Comparison of ENCODE assay signal across 1 cellular context in genomic region chr17:27569257-27569722, GRCh38.
TF ChIP-seq lines count a peak whose summit lies in the region.

No MANE protein-coding gene starts in this region.

TF ChIP-seq in HepG2, 621 proteins besides CTCF, POLR2A, EP300 and RAD21 (continued from another document):
- TF ChIP-seq ZNF704 (CRISPR knock-in tag; IDR thresholded peaks at IDR 0.05; ENCODE audit: borderline replicate concordance), result no peak
- no peak for TF ChIP-seq BRF2 (CRISPR knock-in tag; IDR thresholded peaks at IDR 0.05)
- TF ChIP-seq HDAC6 (IDR thresholded peaks at IDR 0.05; ENCODE audit: low read depth, low read length), result no peak
- no peak for TF ChIP-seq ZMYM2 (CRISPR knock-in tag; IDR thresholded peaks at IDR 0.05)
- no peak; the same call in 1 of the 2 replicates for TF ChIP-seq ZNF687 (CRISPR knock-in tag; IDR thresholded peaks at IDR 0.05)
- no peak for TF ChIP-seq ZFP36 (IDR thresholded peaks at IDR 0.05; ENCODE audit: borderline replicate concordance, low read depth, low read length, partially characterized antibody)
- TF ChIP-seq TSC22D2 (CRISPR knock-in tag; IDR thresholded peaks at IDR 0.05; ENCODE audit: borderline replicate concordance), result no peak
- no peak for TF ChIP-seq ZBTB46 (CRISPR knock-in tag; IDR thresholded peaks at IDR 0.05; ENCODE audit: borderline replicate concordance)
- no peak for TF ChIP-seq ZNF709 (CRISPR knock-in tag; IDR thresholded peaks at IDR 0.05)
- TF ChIP-seq HNF1B (CRISPR knock-in tag; IDR thresholded peaks at IDR 0.05), result no peak
- TF ChIP-seq ZNF530 (CRISPR knock-in tag; IDR thresholded peaks at IDR 0.05; ENCODE audit: low read depth), result no peak
- TF ChIP-seq NR2F2 (IDR thresholded peaks at IDR 0.05; ENCODE audit: borderline replicate concordance, low read depth), result no peak
- TF ChIP-seq ZC3H4 (CRISPR knock-in tag; IDR thresholded peaks at IDR 0.05; ENCODE audit: borderline replicate concordance), result no peak
- no peak for TF ChIP-seq GTF3A (CRISPR knock-in tag; conservative IDR thresholded peaks at IDR 0.05)
- no peak for TF ChIP-seq LCORL (IDR thresholded peaks at IDR 0.05)
- 0 out of 2 replicates have a peak, but pooled peaks have one; percentile 56 for TF ChIP-seq LCORL (CRISPR knock-in tag; IDR thresholded peaks at IDR 0.05)
- TF ChIP-seq MTF2 (CRISPR knock-in tag; IDR thresholded peaks at IDR 0.05; ENCODE audit: borderline replicate concordance), result no peak
- TF ChIP-seq NFIC (IDR thresholded peaks at IDR 0.05; ENCODE audit: low read length), result no peak
- TF ChIP-seq CBX2 (IDR thresholded peaks at IDR 0.05; ENCODE audit: low read depth, low read length), result no peak
- TF ChIP-seq CBX2 (CRISPR knock-in tag; IDR thresholded peaks at IDR 0.05; ENCODE audit: low read depth), result no peak
- TF ChIP-seq HOXD1 (CRISPR knock-in tag; IDR thresholded peaks at IDR 0.05), result no peak
